In the genomic region with DNA sequence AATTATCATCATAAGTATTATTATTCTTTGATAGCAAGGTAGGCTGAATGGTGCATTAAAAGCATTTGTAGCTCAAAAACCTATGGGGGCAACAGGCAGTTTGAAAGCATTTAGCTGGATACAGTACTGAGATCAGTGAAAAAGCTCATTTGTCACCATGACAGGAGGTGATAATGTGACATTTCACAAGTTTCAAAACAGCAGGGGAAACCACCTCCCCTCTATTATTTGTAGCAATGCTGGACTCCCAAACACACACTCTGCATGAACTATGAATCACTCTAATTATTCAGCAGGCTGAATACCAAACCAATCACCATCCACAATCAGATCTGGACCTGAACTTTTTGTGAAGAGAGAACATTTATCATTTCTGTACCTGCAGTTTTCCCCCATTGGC, we compare ENCODE assay signal across 18 cellular contexts.
DNase-seq lines count a peak whose midpoint lies in the region; ATAC-seq and TF ChIP-seq lines count a peak whose summit lies in the region.
"Had no signal": no experiment of that assay in that cellular context is flagged by ENCODE, and none has a peak within 500 bp of the region (broad histone marks: within the 10 kb centered on the region; RNA-seq: fewer than 3 reads in every experiment).

No MANE protein-coding gene starts in this region.

- H3K27ac Mint-ChIP-seq in progenitor cell of endocrine pancreas, result peak overlapping the region; percentile 31
- H3K27ac Mint-ChIP-seq: effector memory CD8-positive, alpha-beta T cell had no signal

- peaks cover 46% of the 10 kb centered on the region for H3K4me1 Mint-ChIP-seq in progenitor cell of endocrine pancreas (ENCODE audit: low read depth)
- H3K4me1 Mint-ChIP-seq: central memory CD8-positive, alpha-beta T cell had no signal

- H3K4me1 ChIP-seq in adrenal gland (replicated peaks in 1 of 2), result no peaks in the 10 kb centered on the region
- H3K4me1 ChIP-seq: left lung had no signal

- ATAC-seq in GM19351 (IDR thresholded peaks at IDR 0.05; ENCODE audit: unreplicated experiment), result peak; percentile 76
- ATAC-seq: effector memory CD8-positive, alpha-beta T cell; left lung had no signal

- no peak overlapping the region for H3K4me3 Mint-ChIP-seq in progenitor cell of endocrine pancreas (ENCODE audit: low read depth)
- H3K4me3 Mint-ChIP-seq: central memory CD8-positive, alpha-beta T cell; effector memory CD8-positive, alpha-beta T cell had no signal

- TF ChIP-seq CTCF in progenitor cell of endocrine pancreas (IDR thresholded peaks at IDR 0.05; ENCODE audit: unreplicated experiment) (no peak), adrenal gland (IDR thresholded peaks at IDR 0.05) (no peak)

- intact Hi-C loops in adrenal gland (cut with DNase I) (no loop called here), posterior cingulate gyrus (cut with DNase I) (no loop called here)

- TF ChIP-seq POLR2A in adrenal gland (IDR thresholded peaks at IDR 0.05), result no peak

- no peaks in the 10 kb centered on the region for H3K9me3 Mint-ChIP-seq in progenitor cell of endocrine pancreas (ENCODE audit: low read depth)
- H3K9me3 Mint-ChIP-seq: central memory CD8-positive, alpha-beta T cell; effector memory CD8-positive, alpha-beta T cell had no signal

- peak; percentile 11 to 48 for DNase-seq in NCI-H2081 (lab: John Stamatoyannopoulos, UW)
- no peak for DNase-seq in NCI-H2081 treated with DMSO at 0.1 percent for 48 hours (lab: John Stamatoyannopoulos, UW)
- DNase-seq in NCI-H226, result peak; percentile 29
- DNase-seq in progenitor cell of endocrine pancreas (ENCODE audit: low spot score, unreplicated experiment), result no peak
- no peak for DNase-seq in adrenal gland
- no peak for DNase-seq in T1000 (lab: John Stamatoyannopoulos, UW)
- no peak for DNase-seq in posterior cingulate gyrus
- DNase-seq: activated naive CD4-positive, alpha-beta T cell treated with Interleukin-2 at 50 U/mL for 16 hours; effector memory CD8-positive, alpha-beta T cell; GM23248; left lung; NCI-H1092 treated with DMSO at 0.1 percent for 48 hours; NCI-H345; SK-N-SH had no signal

- H3K4me3 ChIP-seq in adrenal gland, result no peak overlapping the region
- H3K4me3 ChIP-seq: GM23248, left lung had no signal

- no peaks in the 10 kb centered on the region for H3K36me3 Mint-ChIP-seq in progenitor cell of endocrine pancreas (ENCODE audit: insufficient read depth)

- H3K27me3 Mint-ChIP-seq in progenitor cell of endocrine pancreas, result no peaks in the 10 kb centered on the region

- H3K36me3 ChIP-seq in adrenal gland (replicated peaks in 1 of 2), result no peaks in the 10 kb centered on the region
- H3K36me3 ChIP-seq: left lung had no signal

- H3K9me3 ChIP-seq in adrenal gland (replicated peaks in 1 of 3), result no peaks in the 10 kb centered on the region
- H3K9me3 ChIP-seq: left lung, SK-N-SH had no signal

- H3K27ac ChIP-seq in adrenal gland, result no peak overlapping the region
- H3K27ac ChIP-seq: 22Rv1, C4-2B, GM23248, left lung had no signal

- no peaks in the 10 kb centered on the region for H3K27me3 ChIP-seq in adrenal gland

Comparison
In these comparisons a context has a peak if more than half of its experiments do, and no peak if none do; other contexts are left out.
1. DNase-seq: peak in NCI-H2081 (2 of 2) and NCI-H226 (single experiment); none in NCI-H2081 treated with DMSO at 0.1 percent for 48 hours (single experiment), progenitor cell of endocrine pancreas (single experiment), adrenal gland (0 of 7), T1000 (single experiment) and posterior cingulate gyrus (0 of 10).